In genomic region chrX:39665830-39666518, GRCh38 we compare ENCODE assay signal across 28 cellular contexts.
A peak's percentile ranks its signal among the peaks of the same experiment; 100 is the strongest.
DNase-seq lines count a peak whose midpoint lies in the region; TF ChIP-seq lines count a peak whose summit lies in the region.
"Had no signal": no experiment of that assay in that cellular context is flagged by ENCODE, and none has a peak within 500 bp of the region (broad histone marks: within the 10 kb centered on the region; RNA-seq: fewer than 3 reads in every experiment).

No MANE protein-coding gene starts in this region.

- peaks cover 29% of the 10 kb centered on the region for H3K4me1 ChIP-seq in SJSA1 (replicated peaks)
- H3K4me1 ChIP-seq: gastrocnemius medialis, upper lobe of left lung had no signal

- CTCF ChIA-PET in activated CD4-positive, alpha-beta memory T cell treated with anti-CD3 and anti-CD28 coated beads for 36 hours (lab: Charles Lee) = no interaction called here

- peak; percentile 41 for DNase-seq in EL
- peak in 1 of 2 experiments; percentile 33 for DNase-seq in SJSA1 (ENCODE audit: low read depth in 1 of 2, low spot score in 2 of 2)
- peak; percentile 58 for DNase-seq in fibroblast of mammary gland (ENCODE audit: low read depth)
- DNase-seq in effector CD4-positive, alpha-beta T cell = no peak
- no peak for DNase-seq in NCI-H2196 treated with DMSO at 0.1 percent for 48 hours (lab: John Stamatoyannopoulos, UW; ENCODE audit: unreplicated experiment)
- no peak for DNase-seq in NOMO-1 treated with DMSO at 0.1 percent for 48 hours (lab: John Stamatoyannopoulos, UW; ENCODE audit: unreplicated experiment)
- no peak for DNase-seq in activated CD4-positive, alpha-beta memory T cell treated with anti-CD3 and anti-CD28 coated beads for 36 hours
- DNase-seq: activated B cell treated with CpG ODN at 0.5 μM for 24 hours; activated CD4-positive, alpha-beta T cell treated with anti-CD3 and anti-CD28 coated beads, Interleukin-2, amount 50 U/mL, for 1 hour; activated effector memory CD4-positive, alpha-beta T cell treated with anti-CD3 and anti-CD28 coated beads, Interleukin-2, amount 50 U/mL, for 16 hours; activated T-cell treated with anti-CD3 and anti-CD28 coated beads, Interleukin-2, amount 50 U/mL, for 24 hours; caudate nucleus; gastrocnemius medialis; Kasumi-1; MV-4-11; NCI-H146; NCI-H82; ovary; retina; stimulated activated naive B cell treated with anti-CD40 and anti-IgM and Interleukin-4, amounts not matched to agents 10 μg/mL and 1 μg/mL and 100 μg/mL, for 72 hours; substantia nigra; upper lobe of left lung had no signal

- H3K9me3 Mint-ChIP-seq in nephron = peaks cover 5% of the 10 kb centered on the region
- no peaks in the 10 kb centered on the region for H3K9me3 Mint-ChIP-seq in activated CD4-positive, alpha-beta memory T cell treated with anti-CD3 and anti-CD28 coated beads for 36 hours
- H3K9me3 Mint-ChIP-seq: activated B cell treated with CpG ODN at 0.5 μM for 24 hours; activated T-cell treated with anti-CD3 and anti-CD28 coated beads, Interleukin-2, amount 50 U/mL, for 24 hours; stimulated activated naive B cell treated with anti-CD40 and anti-IgM and Interleukin-4, amounts not matched to agents 10 μg/mL and 1 μg/mL and 100 μg/mL, for 72 hours had no signal

- intact Hi-C loops in activated CD4-positive, alpha-beta memory T cell treated with anti-CD3 and anti-CD28 coated beads for 36 hours (cut with micrococcal nuclease) = no loop called here

- H3K4me3 ChIP-seq in SJSA1 (no peak overlapping the region), fibroblast of mammary gland (ENCODE audit: control insufficient read depth, low read depth, low read length) (no peak overlapping the region)
- H3K4me3 ChIP-seq: coronary artery, gastrocnemius medialis, hepatocyte, ovary, skin epidermis, upper lobe of left lung had no signal

- H3K9me3 ChIP-seq in SJSA1 (replicated peaks) = no peaks in the 10 kb centered on the region
- H3K9me3 ChIP-seq: gastrocnemius medialis, ovary, upper lobe of left lung had no signal

- peaks cover 5% of the 10 kb centered on the region for H3K27me3 Mint-ChIP-seq in nephron (ENCODE audit: low read depth)
- H3K27me3 Mint-ChIP-seq in activated CD4-positive, alpha-beta memory T cell treated with anti-CD3 and anti-CD28 coated beads for 36 hours = no peaks in the 10 kb centered on the region
- H3K27me3 Mint-ChIP-seq: activated B cell treated with CpG ODN at 0.5 μM for 24 hours; activated naive CD8-positive, alpha-beta T cell had no signal

- peak overlapping the region; percentile 33 to 52 (median 43) for H3K27ac Mint-ChIP-seq in nephron
- H3K27ac Mint-ChIP-seq in activated CD4-positive, alpha-beta memory T cell treated with anti-CD3 and anti-CD28 coated beads for 36 hours = no peak overlapping the region
- H3K27ac Mint-ChIP-seq: activated B cell treated with CpG ODN at 0.5 μM for 24 hours; activated naive CD8-positive, alpha-beta T cell; activated T-cell treated with anti-CD3 and anti-CD28 coated beads, Interleukin-2, amount 50 U/mL, for 24 hours; stimulated activated naive B cell treated with anti-CD40 and anti-IgM and Interleukin-4, amounts not matched to agents 10 μg/mL and 1 μg/mL and 100 μg/mL, for 72 hours had no signal

- POLR2A ChIA-PET in activated CD4-positive, alpha-beta memory T cell treated with anti-CD3 and anti-CD28 coated beads for 36 hours (lab: Charles Lee) = no interaction called here

- peaks cover 36% of the 10 kb centered on the region for H3K4me1 Mint-ChIP-seq in nephron
- H3K4me1 Mint-ChIP-seq in activated CD4-positive, alpha-beta memory T cell treated with anti-CD3 and anti-CD28 coated beads for 36 hours (ENCODE audit: low read depth) = no peaks in the 10 kb centered on the region
- H3K4me1 Mint-ChIP-seq: activated B cell treated with CpG ODN at 0.5 μM for 24 hours; stimulated activated naive B cell treated with anti-CD40 and anti-IgM and Interleukin-4, amounts not matched to agents 10 μg/mL and 1 μg/mL and 100 μg/mL, for 72 hours had no signal

- TF ChIP-seq CTCF in fibroblast of mammary gland (conservative IDR thresholded peaks at IDR 0.05; ENCODE audit: control insufficient read depth, insufficient read depth, low read depth, low read length) = no peak
- TF ChIP-seq CTCF in nephron (IDR thresholded peaks at IDR 0.05; ENCODE audit: unreplicated experiment in 3 of 3) = no peak

- no peaks in the 10 kb centered on the region for H3K36me3 ChIP-seq in SJSA1
- H3K36me3 ChIP-seq: gastrocnemius medialis, ovary, upper lobe of left lung had no signal

- peak overlapping the region; percentile 28 for H3K27ac ChIP-seq in SJSA1
- H3K27ac ChIP-seq: coronary artery, gastrocnemius medialis, hepatocyte, ovary, RWPE1, skin epidermis, upper lobe of left lung had no signal

- H3K27me3 ChIP-seq in SJSA1 (replicated peaks) = no peaks in the 10 kb centered on the region
- H3K27me3 ChIP-seq: gastrocnemius medialis, hepatocyte, ovary, upper lobe of left lung had no signal

- no peak overlapping the region for H3K4me3 Mint-ChIP-seq in nephron
- no peak overlapping the region for H3K4me3 Mint-ChIP-seq in activated CD4-positive, alpha-beta memory T cell treated with anti-CD3 and anti-CD28 coated beads for 36 hours
- H3K4me3 Mint-ChIP-seq: activated B cell treated with CpG ODN at 0.5 μM for 24 hours; activated naive CD8-positive, alpha-beta T cell; activated T-cell treated with anti-CD3 and anti-CD28 coated beads, Interleukin-2, amount 50 U/mL, for 24 hours; stimulated activated naive B cell treated with anti-CD40 and anti-IgM and Interleukin-4, amounts not matched to agents 10 μg/mL and 1 μg/mL and 100 μg/mL, for 72 hours had no signal

- no peaks in the 10 kb centered on the region for H3K36me3 Mint-ChIP-seq in nephron (ENCODE audit: low read depth)
- no peaks in the 10 kb centered on the region for H3K36me3 Mint-ChIP-seq in activated CD4-positive, alpha-beta memory T cell treated with anti-CD3 and anti-CD28 coated beads for 36 hours
- H3K36me3 Mint-ChIP-seq: activated naive CD8-positive, alpha-beta T cell; stimulated activated naive B cell treated with anti-CD40 and anti-IgM and Interleukin-4, amounts not matched to agents 10 μg/mL and 1 μg/mL and 100 μg/mL, for 72 hours had no signal

Comparison
In these comparisons a context has a peak if more than half of its experiments do, and no peak if none do; other contexts are left out.
1. DNase-seq: peak in EL (single experiment) and fibroblast of mammary gland (single experiment); none in effector CD4-positive, alpha-beta T cell (single experiment), NCI-H2196 treated with DMSO at 0.1 percent for 48 hours (single experiment), NOMO-1 treated with DMSO at 0.1 percent for 48 hours (single experiment) and activated CD4-positive, alpha-beta memory T cell treated with anti-CD3 and anti-CD28 coated beads for 36 hours (single experiment).